1 cellular context compared by ENCODE assay signal in the genomic region with DNA sequence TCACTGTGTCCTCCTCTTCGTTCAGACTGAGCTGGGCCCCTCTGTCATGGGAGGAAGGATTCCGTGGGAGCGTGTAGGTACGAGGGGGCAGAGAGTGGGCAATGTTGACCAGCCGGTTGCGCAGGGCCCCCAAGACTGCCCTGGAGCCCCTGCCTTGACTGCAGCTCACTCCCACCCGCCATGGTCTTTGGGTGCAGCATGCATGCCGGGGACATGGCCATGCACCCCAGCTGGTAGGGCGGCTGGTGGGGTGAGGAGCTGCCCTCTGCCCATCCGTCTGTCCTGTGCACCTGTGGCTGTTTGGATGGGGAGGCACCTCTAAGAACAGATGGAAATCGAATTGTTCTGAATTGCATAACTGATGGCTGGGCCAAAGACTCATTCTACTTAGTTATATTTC.
TF ChIP-seq lines count a peak whose summit lies in the region.

No MANE protein-coding gene starts in this region.

TF ChIP-seq in H1, 55 proteins besides CTCF, POLR2A, EP300 and RAD21:
- TF ChIP-seq SP2 (IDR thresholded peaks at IDR 0.05; ENCODE audit: low read length) (no peak), SUZ12 (IDR thresholded peaks at IDR 0.05; ENCODE audit: low read length) (no peak), SIN3A (conservative IDR thresholded peaks at IDR 0.05 in 1 of 2, IDR thresholded peaks at IDR 0.05 in 1 of 2; ENCODE audit: low read depth in 1 of 2, low read length in 2 of 2) (no peak), GTF2F1 (IDR thresholded peaks at IDR 0.05; ENCODE audit: borderline replicate concordance, low read depth, low read length) (no peak), RBBP5 (IDR thresholded peaks at IDR 0.05; ENCODE audit: borderline replicate concordance, low read depth, low read length) (no peak), KDM5A (IDR thresholded peaks at IDR 0.05; ENCODE audit: low read length) (no peak), TEAD4 (IDR thresholded peaks at IDR 0.05; ENCODE audit: low read depth, low read length) (no peak), ASH2L (IDR thresholded peaks at IDR 0.05; ENCODE audit: low read length) (no peak)
- TF ChIP-seq, protein P1, sequence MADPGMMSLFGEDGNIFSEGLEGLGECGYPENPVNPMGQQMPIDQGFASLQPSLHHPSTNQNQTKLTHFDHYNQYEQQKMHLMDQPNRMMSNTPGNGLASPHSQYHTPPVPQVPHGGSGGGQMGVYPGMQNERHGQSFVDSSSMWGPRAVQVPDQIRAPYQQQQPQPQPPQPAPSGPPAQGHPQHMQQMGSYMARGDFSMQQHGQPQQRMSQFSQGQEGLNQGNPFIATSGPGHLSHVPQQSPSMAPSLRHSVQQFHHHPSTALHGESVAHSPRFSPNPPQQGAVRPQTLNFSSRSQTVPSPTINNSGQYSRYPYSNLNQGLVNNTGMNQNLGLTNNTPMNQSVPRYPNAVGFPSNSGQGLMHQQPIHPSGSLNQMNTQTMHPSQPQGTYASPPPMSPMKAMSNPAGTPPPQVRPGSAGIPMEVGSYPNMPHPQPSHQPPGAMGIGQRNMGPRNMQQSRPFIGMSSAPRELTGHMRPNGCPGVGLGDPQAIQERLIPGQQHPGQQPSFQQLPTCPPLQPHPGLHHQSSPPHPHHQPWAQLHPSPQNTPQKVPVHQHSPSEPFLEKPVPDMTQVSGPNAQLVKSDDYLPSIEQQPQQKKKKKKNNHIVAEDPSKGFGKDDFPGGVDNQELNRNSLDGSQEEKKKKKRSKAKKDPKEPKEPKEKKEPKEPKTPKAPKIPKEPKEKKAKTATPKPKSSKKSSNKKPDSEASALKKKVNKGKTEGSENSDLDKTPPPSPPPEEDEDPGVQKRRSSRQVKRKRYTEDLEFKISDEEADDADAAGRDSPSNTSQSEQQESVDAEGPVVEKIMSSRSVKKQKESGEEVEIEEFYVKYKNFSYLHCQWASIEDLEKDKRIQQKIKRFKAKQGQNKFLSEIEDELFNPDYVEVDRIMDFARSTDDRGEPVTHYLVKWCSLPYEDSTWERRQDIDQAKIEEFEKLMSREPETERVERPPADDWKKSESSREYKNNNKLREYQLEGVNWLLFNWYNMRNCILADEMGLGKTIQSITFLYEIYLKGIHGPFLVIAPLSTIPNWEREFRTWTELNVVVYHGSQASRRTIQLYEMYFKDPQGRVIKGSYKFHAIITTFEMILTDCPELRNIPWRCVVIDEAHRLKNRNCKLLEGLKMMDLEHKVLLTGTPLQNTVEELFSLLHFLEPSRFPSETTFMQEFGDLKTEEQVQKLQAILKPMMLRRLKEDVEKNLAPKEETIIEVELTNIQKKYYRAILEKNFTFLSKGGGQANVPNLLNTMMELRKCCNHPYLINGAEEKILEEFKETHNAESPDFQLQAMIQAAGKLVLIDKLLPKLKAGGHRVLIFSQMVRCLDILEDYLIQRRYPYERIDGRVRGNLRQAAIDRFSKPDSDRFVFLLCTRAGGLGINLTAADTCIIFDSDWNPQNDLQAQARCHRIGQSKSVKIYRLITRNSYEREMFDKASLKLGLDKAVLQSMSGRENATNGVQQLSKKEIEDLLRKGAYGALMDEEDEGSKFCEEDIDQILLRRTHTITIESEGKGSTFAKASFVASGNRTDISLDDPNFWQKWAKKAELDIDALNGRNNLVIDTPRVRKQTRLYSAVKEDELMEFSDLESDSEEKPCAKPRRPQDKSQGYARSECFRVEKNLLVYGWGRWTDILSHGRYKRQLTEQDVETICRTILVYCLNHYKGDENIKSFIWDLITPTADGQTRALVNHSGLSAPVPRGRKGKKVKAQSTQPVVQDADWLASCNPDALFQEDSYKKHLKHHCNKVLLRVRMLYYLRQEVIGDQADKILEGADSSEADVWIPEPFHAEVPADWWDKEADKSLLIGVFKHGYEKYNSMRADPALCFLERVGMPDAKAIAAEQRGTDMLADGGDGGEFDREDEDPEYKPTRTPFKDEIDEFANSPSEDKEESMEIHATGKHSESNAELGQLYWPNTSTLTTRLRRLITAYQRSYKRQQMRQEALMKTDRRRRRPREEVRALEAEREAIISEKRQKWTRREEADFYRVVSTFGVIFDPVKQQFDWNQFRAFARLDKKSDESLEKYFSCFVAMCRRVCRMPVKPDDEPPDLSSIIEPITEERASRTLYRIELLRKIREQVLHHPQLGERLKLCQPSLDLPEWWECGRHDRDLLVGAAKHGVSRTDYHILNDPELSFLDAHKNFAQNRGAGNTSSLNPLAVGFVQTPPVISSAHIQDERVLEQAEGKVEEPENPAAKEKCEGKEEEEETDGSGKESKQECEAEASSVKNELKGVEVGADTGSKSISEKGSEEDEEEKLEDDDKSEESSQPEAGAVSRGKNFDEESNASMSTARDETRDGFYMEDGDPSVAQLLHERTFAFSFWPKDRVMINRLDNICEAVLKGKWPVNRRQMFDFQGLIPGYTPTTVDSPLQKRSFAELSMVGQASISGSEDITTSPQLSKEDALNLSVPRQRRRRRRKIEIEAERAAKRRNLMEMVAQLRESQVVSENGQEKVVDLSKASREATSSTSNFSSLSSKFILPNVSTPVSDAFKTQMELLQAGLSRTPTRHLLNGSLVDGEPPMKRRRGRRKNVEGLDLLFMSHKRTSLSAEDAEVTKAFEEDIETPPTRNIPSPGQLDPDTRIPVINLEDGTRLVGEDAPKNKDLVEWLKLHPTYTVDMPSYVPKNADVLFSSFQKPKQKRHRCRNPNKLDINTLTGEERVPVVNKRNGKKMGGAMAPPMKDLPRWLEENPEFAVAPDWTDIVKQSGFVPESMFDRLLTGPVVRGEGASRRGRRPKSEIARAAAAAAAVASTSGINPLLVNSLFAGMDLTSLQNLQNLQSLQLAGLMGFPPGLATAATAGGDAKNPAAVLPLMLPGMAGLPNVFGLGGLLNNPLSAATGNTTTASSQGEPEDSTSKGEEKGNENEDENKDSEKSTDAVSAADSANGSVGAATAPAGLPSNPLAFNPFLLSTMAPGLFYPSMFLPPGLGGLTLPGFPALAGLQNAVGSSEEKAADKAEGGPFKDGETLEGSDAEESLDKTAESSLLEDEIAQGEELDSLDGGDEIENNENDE (IDR thresholded peaks at IDR 0.05; ENCODE audit: insufficient replicate concordance, low read length) = no peak
TF ChIP-seq in H1: peak in this region for 0.
